Comparison of ENCODE assay signal across 21 cellular contexts in the genomic region with DNA sequence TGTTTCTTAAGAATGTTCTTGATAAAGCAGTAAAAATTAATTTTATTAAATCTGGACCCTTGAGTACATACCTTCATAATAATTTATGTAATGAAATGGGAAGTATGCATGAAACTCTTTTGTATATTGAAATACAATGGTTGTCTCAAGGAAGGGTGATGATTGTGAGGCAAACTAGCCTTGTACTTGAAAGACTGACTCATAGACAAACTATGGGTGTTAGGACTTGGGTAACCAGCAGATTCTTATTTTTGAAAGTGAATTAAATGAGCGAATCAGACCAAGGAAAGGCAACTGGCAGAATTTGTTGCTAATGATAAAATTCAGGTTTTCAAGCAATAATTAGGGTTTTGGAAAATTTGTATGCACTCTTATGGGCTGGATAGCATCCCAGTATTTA. TPM values are rescaled to one million over a fixed set of nuclear protein-coding genes. Genes with fewer than 3 reads are reported as not detected.
DNase-seq lines count a peak whose midpoint lies in the region; ATAC-seq and TF ChIP-seq lines count a peak whose summit lies in the region.
"Had no signal": no experiment of that assay in that cellular context is flagged by ENCODE, and none has a peak within 500 bp of the region (broad histone marks: within the 10 kb centered on the region; RNA-seq: fewer than 3 reads in every experiment).

No MANE protein-coding gene starts in this region.

- H3K9me3 Mint-ChIP-seq in HFFc6: no peaks in the 10 kb centered on the region
- H3K9me3 Mint-ChIP-seq: activated CD8-positive, alpha-beta T cell treated with anti-CD3 and anti-CD28 coated beads for 36 hours; activated T-cell treated with anti-CD3 and anti-CD28 coated beads, Interleukin-2, amount 50 U/mL, for 72 hours; GM23338; mesothelial cell of epicardium; T-cell had no signal

- peaks cover 54% of the 10 kb centered on the region for H3K4me1 Mint-ChIP-seq in HFFc6 (ENCODE audit: low read depth)
- H3K4me1 Mint-ChIP-seq: GM23338, mesothelial cell of epicardium, T-cell had no signal

- no peak overlapping the region for H3K27ac Mint-ChIP-seq in HFFc6
- H3K27ac Mint-ChIP-seq: activated CD8-positive, alpha-beta T cell treated with anti-CD3 and anti-CD28 coated beads for 36 hours; activated T-cell treated with anti-CD3 and anti-CD28 coated beads, Interleukin-2, amount 50 U/mL, for 72 hours; GM23338; mesothelial cell of epicardium; T-cell had no signal

- no peak for ATAC-seq in GM19023 (IDR thresholded peaks at IDR 0.05; ENCODE audit: unreplicated experiment)
- ATAC-seq: activated CD8-positive, alpha-beta T cell treated with anti-CD3 and anti-CD28 coated beads for 36 hours; activated T-cell treated with anti-CD3 and anti-CD28 coated beads, Interleukin-2, amount 50 U/mL, for 72 hours; GM23338; T-cell had no signal

- no peak for TF ChIP-seq POLR2A in erythroblast (IDR thresholded peaks at IDR 0.05; ENCODE audit: low read length)

- DNase-seq in HFFc6: peak; percentile 62
- peak; percentile 76 for DNase-seq in adipocyte (ENCODE audit: low read depth)
- DNase-seq in fibroblast of the aortic adventitia (ENCODE audit: low read depth): peak; percentile 70
- DNase-seq in stimulated activated CD4-positive, alpha-beta T cell treated with anti-CD3 and anti-CD28 coated beads, Interleukin-4, amount 100 ng/mL, for 4 hours: no peak
- DNase-seq in NCI-H1092 (lab: John Stamatoyannopoulos, UW): no peak
- no peak for DNase-seq in erythroblast (lab: John Stamatoyannopoulos, UW)
- DNase-seq: activated CD8-positive, alpha-beta T cell treated with anti-CD3 and anti-CD28 coated beads for 36 hours; activated T-cell treated with anti-CD3 and anti-CD28 coated beads, Interleukin-2, amount 50 U/mL, for 72 hours; cerebellar nuclear complex; head of caudate nucleus; islet precursor cell; NCI-H2029 treated with DMSO at 0.1 percent for 48 hours; NCI-H524; Peyer's patch; T-cell had no signal

- H3K36me3 Mint-ChIP-seq in HFFc6 (ENCODE audit: low read depth): peaks cover 40% of the 10 kb centered on the region

- H3K4me3 ChIP-seq in ACC112 (ENCODE audit: low read depth, low read length) (no peak overlapping the region), adipocyte (ENCODE audit: low read length) (no peak overlapping the region), fibroblast of the aortic adventitia (ENCODE audit: low read depth, low read length) (no peak overlapping the region)
- H3K4me3 ChIP-seq: GM23338, Peyer's patch, right atrium auricular region had no signal

- H3K4me3 Mint-ChIP-seq in HFFc6: 0 out of 2 replicates have a peak overlapping the region, but pooled peaks have one; percentile 22
- H3K4me3 Mint-ChIP-seq: activated CD8-positive, alpha-beta T cell treated with anti-CD3 and anti-CD28 coated beads for 36 hours; activated T-cell treated with anti-CD3 and anti-CD28 coated beads, Interleukin-2, amount 50 U/mL, for 72 hours; GM23338; mesothelial cell of epicardium; T-cell had no signal

- H3K27me3 Mint-ChIP-seq in HFFc6 (ENCODE audit: insufficient read depth): peaks cover 1% of the 10 kb centered on the region; the same call in 1 of the 2 replicates
- H3K27me3 Mint-ChIP-seq: activated CD8-positive, alpha-beta T cell treated with anti-CD3 and anti-CD28 coated beads for 36 hours; T-cell had no signal

- no peaks in the 10 kb centered on the region for H3K9me3 ChIP-seq in adipocyte (ENCODE audit: control insufficient read depth, low read length)
- H3K9me3 ChIP-seq: Peyer's patch, right atrium auricular region had no signal

- H3K4me1 ChIP-seq in ACC112 (ENCODE audit: control insufficient read depth, insufficient read depth, low read length, unreplicated experiment) (peaks cover 27% of the 10 kb centered on the region), adipocyte (ENCODE audit: control insufficient read depth, insufficient read depth, low read length) (peaks cover 51% of the 10 kb centered on the region)
- H3K4me1 ChIP-seq: Peyer's patch, right atrium auricular region had no signal

- H3K27me3 ChIP-seq in ACC112 (ENCODE audit: insufficient read depth, low read length): no peaks in the 10 kb centered on the region
- H3K27me3 ChIP-seq in adipocyte (replicated peaks; ENCODE audit: control insufficient read depth, insufficient read depth, low read length): no peaks in the 10 kb centered on the region
- H3K27me3 ChIP-seq: Peyer's patch, right atrium auricular region had no signal

- peaks cover 4% of the 10 kb centered on the region for H3K79me2 ChIP-seq in ACC112 (ENCODE audit: control insufficient read depth, insufficient read depth, low read length, unreplicated experiment)

- H3K36me3 ChIP-seq in ACC112 (ENCODE audit: insufficient read depth, low read length): peaks cover 5% of the 10 kb centered on the region
- peaks cover 17% of the 10 kb centered on the region for H3K36me3 ChIP-seq in adipocyte (ENCODE audit: control insufficient read depth, insufficient read depth, low read length, severe bottlenecking)

- TF ChIP-seq CTCF in HFFc6 (IDR thresholded peaks at IDR 0.05): no peak
- TF ChIP-seq CTCF in fibroblast of the aortic adventitia (IDR thresholded peaks at IDR 0.05; ENCODE audit: insufficient read depth, low read length): no peak

- peak overlapping the region; percentile 17 for H3K27ac ChIP-seq in ACC112 (ENCODE audit: low read depth, low read length)
- H3K27ac ChIP-seq: Peyer's patch, right atrium auricular region, VCaP had no signal

- no peak overlapping the region for H3K9ac ChIP-seq in adipocyte (ENCODE audit: low read length)

- no peak overlapping the region for H2AFZ ChIP-seq in ACC112 (ENCODE audit: low read length, unreplicated experiment)
- H2AFZ ChIP-seq: GM23338 had no signal

RNA-seq across cellular contexts. Expression of a gene that starts 41.9 kb away (rescaled TPM):
- total RNA-seq in HFFc6 (2021; fragmentation: NEBNext Ultra II Directional; extraction: Animal tissue kit (Norgen Biotek cat#: 25700)): 100 to 1,000 TPM; 101 to 124 (median 112) TPM
- total RNA-seq in fibroblast of the aortic adventitia (ENCODE audit: low replicate concordance): 73.2 and 106 TPM in 2 replicates

Comparison
In these comparisons a context has a peak if more than half of its experiments do, and no peak if none do; other contexts are left out.
1. DNase-seq: peak in HFFc6 (single experiment), adipocyte (single experiment) and fibroblast of the aortic adventitia (single experiment); none in stimulated activated CD4-positive, alpha-beta T cell treated with anti-CD3 and anti-CD28 coated beads, Interleukin-4, amount 100 ng/mL, for 4 hours (0 of 2), NCI-H1092 (single experiment) and erythroblast (0 of 2).